ENCODE assay signal across 11 cellular contexts in genomic region chr2:65396348-65397026, GRCh38. TPM values are rescaled to one million over a fixed set of nuclear protein-coding genes. Genes with fewer than 3 reads are reported as not detected.
DNase-seq lines count a peak whose midpoint lies in the region; ATAC-seq and TF ChIP-seq lines count a peak whose summit lies in the region.
"Had no signal": no experiment of that assay in that cellular context is flagged by ENCODE, and none has a peak within 500 bp of the region (broad histone marks: within the 10 kb centered on the region; RNA-seq: fewer than 3 reads in every experiment).

No MANE protein-coding gene starts in this region.

- no peaks in the 10 kb centered on the region; the same call in 1 of the 2 replicates for H3K27me3 Mint-ChIP-seq in HFFc6 (ENCODE audit: insufficient read depth)

- no peak for TF ChIP-seq CTCF in HFFc6 (IDR thresholded peaks at IDR 0.05)
- no peak for TF ChIP-seq CTCF in ascending aorta (IDR thresholded peaks at IDR 0.05)

- peaks cover 71% of the 10 kb centered on the region for H3K4me1 Mint-ChIP-seq in HFFc6 (ENCODE audit: low read depth)

- DNase-seq in HFFc6 (no peak), ascending aorta (ENCODE audit: low spot score in 2 of 2) (peak in 1 of 2 donors; percentile 78), left ventricle myocardium superior (no peak), superior temporal gyrus (ENCODE audit: extremely low spot score) (peak; percentile 59), SW 1271 (lab: John Stamatoyannopoulos, UW) (no peak)
- DNase-seq in activated naive CD4-positive, alpha-beta T cell (lab: John Stamatoyannopoulos, UW) = no peak
- DNase-seq in stimulated activated CD4-positive, alpha-beta T cell treated with anti-CD3 and anti-CD28 coated beads, Interleukin-2, amount 100 ng/mL, for 24 hours = no peak
- DNase-seq: NCI-H446 had no signal

- H3K36me3 Mint-ChIP-seq in HFFc6 (ENCODE audit: low read depth) = peaks cover 7% of the 10 kb centered on the region
- H3K36me3 Mint-ChIP-seq: activated naive CD8-positive, alpha-beta T cell had no signal

- H3K27ac ChIP-seq in ascending aorta = peak overlapping the region; percentile 68 to 71
- H3K27ac ChIP-seq: parathyroid adenoma had no signal

- H3K27ac Mint-ChIP-seq in HFFc6 = peak overlapping the region; percentile 62
- H3K27ac Mint-ChIP-seq: activated naive CD8-positive, alpha-beta T cell had no signal

- peaks cover 0 to 33% of the 10 kb centered on the region in 2 donors for H3K4me1 ChIP-seq in ascending aorta

- peak overlapping the region; percentile 26; the same call in 1 of the 2 replicates for H3K4me3 Mint-ChIP-seq in HFFc6
- H3K4me3 Mint-ChIP-seq: activated naive CD8-positive, alpha-beta T cell had no signal

- peak; percentile 74 for ATAC-seq in left ventricle myocardium superior
- no peak for ATAC-seq in HG03196 (IDR thresholded peaks at IDR 0.05; ENCODE audit: unreplicated experiment)

- no peaks in the 10 kb centered on the region for H3K9me3 ChIP-seq in ascending aorta

- intact Hi-C loops in ascending aorta (cut with DNase I) (loop anchor here (2.0 kb wide), 1 partner anchor 34 kb away; no protein-coding TSS in a partner anchor), left ventricle myocardium superior (cut with micrococcal nuclease) (no loop called here)

- no peaks in the 10 kb centered on the region for H3K36me3 ChIP-seq in ascending aorta

- no peaks in the 10 kb centered on the region for H3K27me3 ChIP-seq in ascending aorta

- peak overlapping the region in 1 of 2 donors; percentile 12 for H3K4me3 ChIP-seq in ascending aorta

- H3K9me3 Mint-ChIP-seq in HFFc6 = no peaks in the 10 kb centered on the region; the same call in 1 of the 2 replicates

RNA-seq across cellular contexts. Expression of gene SPRED2, which starts 35.9 kb away (rescaled TPM):
- total RNA-seq in HFFc6 (2021; fragmentation: NEBNext Ultra II Directional; extraction: Animal tissue kit (Norgen Biotek cat#: 25700)) = 10 to 100 TPM; 28.7 to 38.5 (median 33.3) TPM
- 18.5 TPM for total RNA-seq in ascending aorta
- 12.8 TPM for total RNA-seq in left ventricle myocardium superior
